In genomic region chr9:69919461-69920061, GRCh38 we compare ENCODE assay signal across 8 cellular contexts.
A peak's percentile ranks its signal among the peaks of the same experiment; 100 is the strongest.
DNase-seq lines count a peak whose midpoint lies in the region; ATAC-seq and TF ChIP-seq lines count a peak whose summit lies in the region.

No MANE protein-coding gene starts in this region.

- TF ChIP-seq POLR2A in body of pancreas (IDR thresholded peaks at IDR 0.05): no peak

- H3K27me3 ChIP-seq in body of pancreas: no peaks in the 10 kb centered on the region

- no peak overlapping the region for H3K27ac ChIP-seq in body of pancreas

- DNase-seq in DMS153 treated with DMSO at 0.1 percent for 48 hours (lab: John Stamatoyannopoulos, UW; ENCODE audit: unreplicated experiment): peak; percentile 70
- peak; percentile 76 for DNase-seq in NCI-H510A treated with DMSO at 0.1 percent for 48 hours (lab: John Stamatoyannopoulos, UW)
- DNase-seq in body of pancreas: peak in 1 of 4 donors; percentile 7
- DNase-seq in iris pigment epithelial cell (ENCODE audit: low read depth): peak; percentile 61
- peak; percentile 43 for DNase-seq in stromal cell of bone marrow (ENCODE audit: low read depth)
- DNase-seq in activated gamma-delta T cell treated with Interleukin-2 at 50 U/mL for 16 hours: no peak

- no peaks in the 10 kb centered on the region for H3K36me3 ChIP-seq in body of pancreas (replicated peaks in 1 of 2; ENCODE audit: insufficient read depth in 1 of 2, low read depth in 2 of 2)

- H3K4me1 ChIP-seq in body of pancreas: no peaks in the 10 kb centered on the region

- no peak overlapping the region for H3K4me3 ChIP-seq in body of pancreas

- intact Hi-C loops in body of pancreas (cut with DNase I): loop anchor here (5.0 kb wide), 1 partner anchor 497 kb away; no protein-coding TSS in a partner anchor

- H3K9me3 ChIP-seq in body of pancreas: no peaks in the 10 kb centered on the region

- peak; percentile 50 to 78 (median 58) for TF ChIP-seq CTCF in body of pancreas (IDR thresholded peaks at IDR 0.05)

- ATAC-seq in GM19324 (IDR thresholded peaks at IDR 0.05; ENCODE audit: low FRiP score, unreplicated experiment): peak; percentile 72
- ATAC-seq in HG03378 (IDR thresholded peaks at IDR 0.05; ENCODE audit: unreplicated experiment): peak; percentile 89
- peak; percentile 74 for ATAC-seq in body of pancreas

- WGBS in body of pancreas, 2 donors: 1 to 2% methylated on average over 2 of the region's 2 CpGs
